Comparison of ENCODE assay signal across 1 cellular context in genomic region chr12:124817076-124818000, GRCh38.
TF ChIP-seq lines count a peak whose summit lies in the region.

No MANE protein-coding gene starts in this region.

TF ChIP-seq in IMR-90, 13 proteins besides CTCF, POLR2A, EP300 and RAD21:
- TF ChIP-seq RCOR1 (IDR thresholded peaks at IDR 0.05; ENCODE audit: insufficient replicate concordance, low read length): no peak
- no peak for TF ChIP-seq ELK1 (IDR thresholded peaks at IDR 0.05; ENCODE audit: borderline replicate concordance, low read depth, low read length)
- TF ChIP-seq SMC3 (IDR thresholded peaks at IDR 0.05; ENCODE audit: low read depth, low read length): no peak
- no peak for TF ChIP-seq NFE2L2 (IDR thresholded peaks at IDR 0.05; ENCODE audit: low read depth, low read length)
- TF ChIP-seq BHLHE40 (IDR thresholded peaks at IDR 0.05; ENCODE audit: low read depth, low read length): no peak
- no peak for TF ChIP-seq CEBPB (IDR thresholded peaks at IDR 0.05; ENCODE audit: low read depth, low read length)
- no peak for TF ChIP-seq MAZ (IDR thresholded peaks at IDR 0.05; ENCODE audit: borderline replicate concordance, low read depth, low read length)
- no peak for TF ChIP-seq RFX5 (IDR thresholded peaks at IDR 0.05; ENCODE audit: low read depth, low read length)
- TF ChIP-seq FOS (IDR thresholded peaks at IDR 0.05; ENCODE audit: low read depth, low read length): no peak
- TF ChIP-seq MAFK (IDR thresholded peaks at IDR 0.05; ENCODE audit: low read depth, low read length): no peak
- no peak for TF ChIP-seq USF2 (IDR thresholded peaks at IDR 0.05; ENCODE audit: low read depth, low read length)
- TF ChIP-seq MXI1 (IDR thresholded peaks at IDR 0.05; ENCODE audit: borderline replicate concordance, low read depth, low read length): no peak
